ENCODE assay signal across 31 cellular contexts in genomic region chr13:110027470-110028240, GRCh38.
DNase-seq lines count a peak whose midpoint lies in the region; ATAC-seq, FAIRE-seq and TF ChIP-seq lines count a peak whose summit lies in the region.
"Had no signal": no experiment of that assay in that cellular context is flagged by ENCODE, and none has a peak within 500 bp of the region (broad histone marks: within the 10 kb centered on the region; RNA-seq: fewer than 3 reads in every experiment).

No MANE protein-coding gene starts in this region.

- WGBS in SK-N-SH (ENCODE audit: low lambda C conversion rate), result 81% methylated on average over 8 of the region's 8 CpGs
- 69 to 78% methylated on average over 8 of the region's 8 CpGs for WGBS in pancreas, 2 donors

- no peak overlapping the region for H3K4me3 ChIP-seq in SK-N-SH (ENCODE audit: low read depth in 2 of 2, low read length in 1 of 2)
- H3K4me3 ChIP-seq in fibroblast of villous mesenchyme (ENCODE audit: low read depth, low read length), result no peak overlapping the region
- H3K4me3 ChIP-seq in osteoblast (ENCODE audit: insufficient read depth, low read length), result no peak overlapping the region
- H3K4me3 ChIP-seq in pancreas, result no peak overlapping the region
- H3K4me3 ChIP-seq: MG63, SJSA1 had no signal

- H3K36me3 ChIP-seq in SK-N-SH (replicated peaks in 1 of 2; ENCODE audit: control insufficient read depth in 1 of 2, insufficient read depth in 2 of 2, low read length in 1 of 2) (no peaks in the 10 kb centered on the region), osteoblast (ENCODE audit: insufficient read depth, low read length) (no peaks in the 10 kb centered on the region), pancreas (no peaks in the 10 kb centered on the region)
- H3K36me3 ChIP-seq: MG63, SJSA1 had no signal

- H3K36me3 Mint-ChIP-seq in WTC11, result no peaks in the 10 kb centered on the region
- no peaks in the 10 kb centered on the region for H3K36me3 Mint-ChIP-seq in activated CD4-positive, alpha-beta T cell treated with anti-CD3 and anti-CD28 coated beads, Interleukin-2, amount 10 ng/mL, durations not matched to agents 7 days and 5 days (ENCODE audit: low read depth)
- H3K36me3 Mint-ChIP-seq: CD8-positive, alpha-beta T cell had no signal

- no peaks in the 10 kb centered on the region for H4K20me1 ChIP-seq in SK-N-SH (ENCODE audit: insufficient read depth)
- no peaks in the 10 kb centered on the region for H4K20me1 ChIP-seq in osteoblast (ENCODE audit: insufficient read depth, low read length)

- no peak for DNase-seq in SK-N-SH
- DNase-seq in WTC11 (ENCODE audit: low spot score), result no peak
- DNase-seq in fibroblast of villous mesenchyme (ENCODE audit: low read depth), result peak; percentile 72
- peak; percentile 11 for DNase-seq in osteoblast (ENCODE audit: insufficient read length, low spot score, missing footprints)
- no peak for DNase-seq in NCI-H1048 (lab: John Stamatoyannopoulos, UW)
- DNase-seq in pancreas, result no peak
- DNase-seq in activated CD4-positive, alpha-beta T cell treated with anti-CD3 and anti-CD28 coated beads, Interleukin-2, amount 10 ng/mL, durations not matched to agents 7 days and 5 days, result no peak
- DNase-seq: CD8-positive, alpha-beta T cell; DMS 273 treated with DMSO at 0.1 percent for 48 hours; DMS79; EL; GDM1; HCEC 1CT; KG1; MG63; NCI-H1092; NCI-H1436; NCI-H187 treated with DMSO at 0.1 percent for 48 hours; NCI-H446; NCI-H524 treated with DMSO at 0.1 percent for 48 hours; NCI-H774; PC-3; Right ventricle myocardium superior; RPMI8226 had no signal

- H3K4me1 ChIP-seq in SK-N-SH (ENCODE audit: control insufficient read depth in 1 of 2, insufficient read depth in 2 of 2, low read depth in 1 of 2, low read length in 1 of 2) (peaks cover 0 to 12% of the 10 kb centered on the region in 2 experiments; a peak in 2 of 4 replicates), osteoblast (ENCODE audit: insufficient read depth, low read length) (peaks cover 5% of the 10 kb centered on the region), pancreas (no peaks in the 10 kb centered on the region)

- H3K4me3 Mint-ChIP-seq in WTC11, result no peak overlapping the region
- H3K4me3 Mint-ChIP-seq in activated CD4-positive, alpha-beta T cell treated with anti-CD3 and anti-CD28 coated beads, Interleukin-2, amount 10 ng/mL, durations not matched to agents 7 days and 5 days, result no peak overlapping the region
- H3K4me3 Mint-ChIP-seq: B cell; CD8-positive, alpha-beta T cell had no signal

- H3K4me2 ChIP-seq in SK-N-SH (no peak overlapping the region), osteoblast (ENCODE audit: insufficient read depth, low read length) (no peak overlapping the region)

- ATAC-seq in SK-N-SH treated with all-trans-retinoic acid at 6 μM for 48 hours (no peak), WTC11 (peak; percentile 85), pancreas (no peak)
- ATAC-seq: CD8-positive, alpha-beta T cell; PC-3 had no signal

- no peak overlapping the region for H3K27ac Mint-ChIP-seq in WTC11
- H3K27ac Mint-ChIP-seq in activated CD4-positive, alpha-beta T cell treated with anti-CD3 and anti-CD28 coated beads, Interleukin-2, amount 10 ng/mL, durations not matched to agents 7 days and 5 days, result no peak overlapping the region
- H3K27ac Mint-ChIP-seq: B cell; CD8-positive, alpha-beta T cell had no signal

- H3K27me3 ChIP-seq in SK-N-SH (ENCODE audit: insufficient read depth) (no peaks in the 10 kb centered on the region), osteoblast (ENCODE audit: insufficient read depth, low read length) (no peaks in the 10 kb centered on the region), pancreas (no peaks in the 10 kb centered on the region)
- H3K27me3 ChIP-seq: MG63, SJSA1 had no signal

- H3F3A ChIP-seq in SK-N-SH (replicated peaks; ENCODE audit: insufficient read depth), result no peaks in the 10 kb centered on the region

- POLR2A ChIA-PET in SK-N-SH (lab: Yijun Ruan, JAX) (no interaction called here), WTC11 (lab: Charles Lee) (no interaction called here)
- POLR2A ChIA-PET in activated CD4-positive, alpha-beta T cell treated with anti-CD3 and anti-CD28 coated beads, Interleukin-2, amount 10 ng/mL, durations not matched to agents 7 days and 5 days (lab: Charles Lee), result no interaction called here

- H3K79me2 ChIP-seq in SK-N-SH (ENCODE audit: insufficient read depth) (no peaks in the 10 kb centered on the region), osteoblast (ENCODE audit: insufficient read depth, low read length) (no peaks in the 10 kb centered on the region)

- no peak overlapping the region for H3K9ac ChIP-seq in SK-N-SH

- CTCF ChIA-PET in SK-N-SH (lab: Yijun Ruan, JAX), result no interaction called here
- CTCF ChIA-PET in WTC11 (lab: Charles Lee), result no interaction called here
- CTCF ChIA-PET in activated CD4-positive, alpha-beta T cell treated with anti-CD3 and anti-CD28 coated beads, Interleukin-2, amount 10 ng/mL, durations not matched to agents 7 days and 5 days (lab: Charles Lee), result no interaction called here

- TF ChIP-seq EP300 in SK-N-SH (IDR thresholded peaks at IDR 0.05; ENCODE audit: borderline replicate concordance in 1 of 2, low read depth in 1 of 2, low read length in 1 of 2), result no peak

- H3K27ac ChIP-seq in SK-N-SH (ENCODE audit: low read depth in 2 of 2, low read length in 1 of 2), result no peak overlapping the region
- no peak overlapping the region for H3K27ac ChIP-seq in osteoblast (ENCODE audit: low read depth, low read length)
- H3K27ac ChIP-seq in pancreas, result no peak overlapping the region
- H3K27ac ChIP-seq: 22Rv1, C4-2B, SJSA1 had no signal

- no peaks in the 10 kb centered on the region for H3K9me2 ChIP-seq in SK-N-SH

- H3K9me3 ChIP-seq in SK-N-SH (no peaks in the 10 kb centered on the region), osteoblast (ENCODE audit: low read depth, low read length) (no peaks in the 10 kb centered on the region), pancreas (no peaks in the 10 kb centered on the region)
- H3K9me3 ChIP-seq: MG63, SJSA1 had no signal

- no peaks in the 10 kb centered on the region for H3K27me3 Mint-ChIP-seq in WTC11 (ENCODE audit: low read depth)
- H3K27me3 Mint-ChIP-seq in activated CD4-positive, alpha-beta T cell treated with anti-CD3 and anti-CD28 coated beads, Interleukin-2, amount 10 ng/mL, durations not matched to agents 7 days and 5 days, result peaks cover 3% of the 10 kb centered on the region
- H3K27me3 Mint-ChIP-seq: B cell had no signal

- TF ChIP-seq CTCF in SK-N-SH (IDR thresholded peaks at IDR 0.05), result no peak
- TF ChIP-seq CTCF in WTC11 (IDR thresholded peaks at IDR 0.05), result no peak
- TF ChIP-seq CTCF in fibroblast of villous mesenchyme (IDR thresholded peaks at IDR 0.05; ENCODE audit: insufficient read depth, low read depth, low read length), result no peak
- no peak for TF ChIP-seq CTCF in osteoblast (IDR thresholded peaks at IDR 0.05; ENCODE audit: extremely low read depth, low read depth, low read length)
- TF ChIP-seq CTCF in pancreas (IDR thresholded peaks at IDR 0.05), result no peak

- H2AFZ ChIP-seq in SK-N-SH (ENCODE audit: low read depth) (no peak overlapping the region), osteoblast (ENCODE audit: low read length) (no peak overlapping the region)

- intact Hi-C loops in pancreas (cut with DNase I), result no loop called here

- no peaks in the 10 kb centered on the region for H3K9me3 Mint-ChIP-seq in WTC11
- H3K9me3 Mint-ChIP-seq in activated CD4-positive, alpha-beta T cell treated with anti-CD3 and anti-CD28 coated beads, Interleukin-2, amount 10 ng/mL, durations not matched to agents 7 days and 5 days, result no peaks in the 10 kb centered on the region
- H3K9me3 Mint-ChIP-seq: CD8-positive, alpha-beta T cell had no signal

- no peak for TF ChIP-seq RAD21 in SK-N-SH (IDR thresholded peaks at IDR 0.05; ENCODE audit: low read length)

- H3K4me1 Mint-ChIP-seq in WTC11, result peaks cover 17% of the 10 kb centered on the region
- no peaks in the 10 kb centered on the region for H3K4me1 Mint-ChIP-seq in activated CD4-positive, alpha-beta T cell treated with anti-CD3 and anti-CD28 coated beads, Interleukin-2, amount 10 ng/mL, durations not matched to agents 7 days and 5 days
- H3K4me1 Mint-ChIP-seq: B cell had no signal

- FAIRE-seq in pancreas (lab: Jason Lieb, UNC), result no peak
- FAIRE-seq: GM12891, HTR-8/SVneo had no signal

TF ChIP-seq in SK-N-SH, 30 proteins besides CTCF, POLR2A, EP300 and RAD21:
- TF ChIP-seq GATA2 (CRISPR knock-in tag; IDR thresholded peaks at IDR 0.05) (peak; percentile 40; the same call in 1 of the 2 replicates), FOXM1 (IDR thresholded peaks at IDR 0.05; ENCODE audit: low read depth) (no peak)

TF ChIP-seq in SK-N-SH treated with all-trans-retinoic acid at 6 μM for 48 hours, 23 proteins besides CTCF, POLR2A, EP300 and RAD21 (continues in another document):
- no peak for TF ChIP-seq ZFP30 (CRISPR knock-in tag; IDR thresholded peaks at IDR 0.05)
- TF ChIP-seq ZNF70 (CRISPR knock-in tag; IDR thresholded peaks at IDR 0.05), result no peak
- TF ChIP-seq SNAI2 (CRISPR knock-in tag; IDR thresholded peaks at IDR 0.05), result no peak
- no peak for TF ChIP-seq PPARA (CRISPR knock-in tag; IDR thresholded peaks at IDR 0.05; ENCODE audit: borderline replicate concordance)
- TF ChIP-seq ZNF565 (CRISPR knock-in tag; conservative IDR thresholded peaks at IDR 0.05; ENCODE audit: low read depth), result no peak

TF ChIP-seq in WTC11, 78 proteins besides CTCF, POLR2A, EP300 and RAD21 (continues in another document):
- no peak for TF ChIP-seq CDX4 (CRISPR knock-in tag; IDR thresholded peaks at IDR 0.05; ENCODE audit: borderline replicate concordance)
- no peak for TF ChIP-seq CBFB (CRISPR knock-in tag; IDR thresholded peaks at IDR 0.05; ENCODE audit: low read depth)
- no peak for TF ChIP-seq FOXP4 (CRISPR knock-in tag; IDR thresholded peaks at IDR 0.05)
- no peak for TF ChIP-seq ETV6 (CRISPR knock-in tag; IDR thresholded peaks at IDR 0.05)

Comparison
In these comparisons a context has a peak if more than half of its experiments do, and no peak if none do; other contexts are left out.
1. DNase-seq: peak in fibroblast of villous mesenchyme (single experiment) and osteoblast (single experiment); none in SK-N-SH (single experiment), WTC11 (single experiment), NCI-H1048 (single experiment), pancreas (0 of 6) and activated CD4-positive, alpha-beta T cell treated with anti-CD3 and anti-CD28 coated beads, Interleukin-2, amount 10 ng/mL, durations not matched to agents 7 days and 5 days (single experiment).